Comparison of ENCODE assay signal across 23 cellular contexts in genomic region chr5:60177596-60177995, GRCh38.
"Had no signal": no experiment of that assay in that cellular context is flagged by ENCODE, and none has a peak within 500 bp of the region (broad histone marks: within the 10 kb centered on the region; RNA-seq: fewer than 3 reads in every experiment).

No MANE protein-coding gene starts in this region.

- H3K4me3 ChIP-seq: body of pancreas, coronary artery, gastrocnemius medialis, neural progenitor cell, ovary, psoas muscle, stomach had no signal

- H3K4me1 Mint-ChIP-seq: neural progenitor cell; stimulated activated effector memory CD8-positive, alpha-beta T cell treated with anti-CD3 and anti-CD28 coated beads, Interleukin-12 subunit alpha, Interleukin-12 subunit beta, amount 100 ng/mL, for 72 hours had no signal

- H3K4me1 ChIP-seq: body of pancreas, gastrocnemius medialis, psoas muscle, stomach had no signal

- H3K36me3 ChIP-seq: gastrocnemius medialis, neural progenitor cell, ovary, stomach had no signal

- H2AFZ ChIP-seq: neural progenitor cell had no signal

- H3K36me3 Mint-ChIP-seq: activated naive CD4-positive, alpha-beta T cell treated with anti-CD3 and anti-CD28 coated beads, Interleukin-2, amount 50 U/mL, for 72 hours; naive thymus-derived CD4-positive, alpha-beta T cell; neural progenitor cell; stimulated activated effector memory CD8-positive, alpha-beta T cell treated with anti-CD3 and anti-CD28 coated beads, Interleukin-12 subunit alpha, Interleukin-12 subunit beta, amount 100 ng/mL, for 72 hours had no signal

- H3K27ac Mint-ChIP-seq: activated naive CD4-positive, alpha-beta T cell treated with anti-CD3 and anti-CD28 coated beads, Interleukin-2, amount 50 U/mL, for 72 hours; activated T-helper 1 cell treated with anti-CD3 and anti-CD28 coated beads, Interleukin-12 subunit alpha, Interleukin-12 subunit beta, Interleukin-2, Interleukin-4 antibody, amounts not matched to agents 30 ng/mL and 10 ng/mL and 1 ng/mL, durations not matched to agents 14 hours and 24 hours and 36 hours; naive thymus-derived CD4-positive, alpha-beta T cell; neural progenitor cell; stimulated activated effector memory CD8-positive, alpha-beta T cell treated with anti-CD3 and anti-CD28 coated beads, Interleukin-12 subunit alpha, Interleukin-12 subunit beta, amount 100 ng/mL, for 72 hours had no signal

- H3K9ac ChIP-seq: neural progenitor cell had no signal

- H3K27me3 ChIP-seq: body of pancreas, gastrocnemius medialis, neural progenitor cell, ovary, stomach had no signal

- H3K4me3 Mint-ChIP-seq: activated T-helper 1 cell treated with anti-CD3 and anti-CD28 coated beads, Interleukin-12 subunit alpha, Interleukin-12 subunit beta, Interleukin-2, Interleukin-4 antibody, amounts not matched to agents 30 ng/mL and 10 ng/mL and 1 ng/mL, durations not matched to agents 14 hours and 24 hours and 36 hours; naive thymus-derived CD4-positive, alpha-beta T cell; neural progenitor cell; stimulated activated effector memory CD8-positive, alpha-beta T cell treated with anti-CD3 and anti-CD28 coated beads, Interleukin-12 subunit alpha, Interleukin-12 subunit beta, amount 100 ng/mL, for 72 hours had no signal

- H3K27me3 Mint-ChIP-seq: naive thymus-derived CD4-positive, alpha-beta T cell had no signal

- DNase-seq: activated CD4-positive, alpha-beta T cell treated with anti-CD3 and anti-CD28 coated beads, Interleukin-2, amount 50 U/mL, for 4 hours; activated gamma-delta T cell treated with Interleukin-2 at 50 U/mL for 16 hours; activated T-cell treated with anti-CD3 and anti-CD28 coated beads for 4 hours; amniotic stem cell; body of pancreas; central memory CD4-positive, alpha-beta T cell; erythroblast; gastrocnemius medialis; head of caudate nucleus; left ventricle myocardium superior; mesendoderm; naive thymus-derived CD4-positive, alpha-beta T cell; ovary; psoas muscle; right cardiac atrium; stimulated activated CD4-positive, alpha-beta T cell treated with anti-CD3 and anti-CD28 coated beads, Interleukin-4, amount 100 ng/mL, for 24 hours; stomach; trophoblast cell had no signal

- ATAC-seq: activated naive CD4-positive, alpha-beta T cell treated with anti-CD3 and anti-CD28 coated beads, Interleukin-2, amount 50 U/mL, for 72 hours; body of pancreas; gastrocnemius medialis; left ventricle myocardium superior; naive thymus-derived CD4-positive, alpha-beta T cell; psoas muscle; right cardiac atrium; stimulated activated effector memory CD8-positive, alpha-beta T cell treated with anti-CD3 and anti-CD28 coated beads, Interleukin-12 subunit alpha, Interleukin-12 subunit beta, amount 100 ng/mL, for 72 hours had no signal

- H3K27ac ChIP-seq: body of pancreas, coronary artery, gastrocnemius medialis, neural progenitor cell, ovary, psoas muscle, stomach had no signal

- H3K9me3 Mint-ChIP-seq: activated T-helper 1 cell treated with anti-CD3 and anti-CD28 coated beads, Interleukin-12 subunit alpha, Interleukin-12 subunit beta, Interleukin-2, Interleukin-4 antibody, amounts not matched to agents 30 ng/mL and 10 ng/mL and 1 ng/mL, durations not matched to agents 14 hours and 24 hours and 36 hours; neural progenitor cell had no signal

- H3K9me3 ChIP-seq: body of pancreas, gastrocnemius medialis, ovary, psoas muscle, stomach had no signal

- H3K4me2 ChIP-seq: neural progenitor cell had no signal
